Comparison of ENCODE assay signal across 1 cellular context in the genomic region with DNA sequence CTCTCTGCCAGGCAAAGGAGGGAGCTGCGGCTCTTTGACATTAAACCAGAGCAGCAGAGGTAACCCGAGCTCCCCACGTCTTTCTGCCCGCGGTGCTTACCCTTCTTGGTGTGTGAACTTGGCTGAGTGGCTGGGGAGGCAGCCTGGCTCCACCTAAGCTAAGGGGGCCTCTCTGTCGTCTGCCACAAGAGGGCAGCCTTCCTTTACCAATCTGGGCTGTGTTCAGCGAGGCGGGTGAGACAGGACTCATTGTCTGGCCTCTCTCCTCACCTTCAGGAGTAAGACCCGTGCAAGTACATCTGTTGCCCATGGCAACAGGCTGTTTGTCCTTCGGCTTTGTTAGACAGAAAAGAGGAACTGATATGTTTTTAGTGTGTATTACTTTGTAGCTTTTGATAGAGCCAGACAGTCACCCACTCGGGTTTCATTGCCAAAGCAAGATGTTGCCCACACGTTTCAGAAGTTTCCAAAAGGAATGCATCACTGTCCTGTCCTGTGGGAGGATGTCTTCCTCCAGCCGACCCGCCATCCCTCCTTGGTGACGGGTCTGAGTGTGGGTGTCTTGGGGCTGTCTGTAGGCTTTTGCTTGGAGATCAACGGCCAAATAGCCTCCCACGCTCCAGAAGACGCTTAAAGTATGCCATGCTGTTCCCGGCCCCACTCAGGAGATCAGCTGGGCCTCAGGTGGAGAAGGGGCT.
TF ChIP-seq lines count a peak whose summit lies in the region.

No MANE protein-coding gene starts in this region.

TF ChIP-seq in K562, 482 proteins besides CTCF, POLR2A, EP300 and RAD21 (continued from another document):
- TF ChIP-seq MLX (CRISPR knock-in tag; conservative IDR thresholded peaks at IDR 0.05) (no peak), ZNF143 (CRISPR knock-in tag; IDR thresholded peaks at IDR 0.05) (no peak), SIX5 (IDR thresholded peaks at IDR 0.05; ENCODE audit: borderline replicate concordance in 1 of 2, insufficient read depth in 1 of 2, low read depth in 1 of 2, low read length in 2 of 2) (no peak), RFX1 (IDR thresholded peaks at IDR 0.05) (peak; percentile 94), GABPB1 (CRISPR knock-in tag; IDR thresholded peaks at IDR 0.05) (0 out of 2 replicates have a peak, but pooled peaks have one; percentile 33), RB1 (IDR thresholded peaks at IDR 0.05; ENCODE audit: low read depth) (peak; percentile 61), MBD2 (IDR thresholded peaks at IDR 0.05; ENCODE audit: borderline replicate concordance, low read depth) (no peak), JUN (IDR thresholded peaks at IDR 0.05; ENCODE audit: borderline replicate concordance, low read depth, low read length) (peak; percentile 53; the same call in 1 of the 2 replicates), JUN (CRISPR knock-in tag; IDR thresholded peaks at IDR 0.05; ENCODE audit: borderline replicate concordance) (no peak), ZNF3 (CRISPR knock-in tag; IDR thresholded peaks at IDR 0.05) (no peak), ETV6 (IDR thresholded peaks at IDR 0.05; ENCODE audit: borderline replicate concordance in 1 of 2, low read depth in 2 of 2, low read length in 1 of 2) (no peak), ETV6 (CRISPR knock-in tag; IDR thresholded peaks at IDR 0.05; ENCODE audit: borderline replicate concordance) (no peak), ZNF785 (CRISPR knock-in tag; IDR thresholded peaks at IDR 0.05) (no peak), NFE2 (IDR thresholded peaks at IDR 0.05; ENCODE audit: low read depth) (peak; percentile 69), SRSF7 (optimal IDR thresholded peaks at IDR 0.05; ENCODE audit: low read depth, low read length) (no peak), DPF2 (IDR thresholded peaks at IDR 0.05) (no peak), ZKSCAN1 (IDR thresholded peaks at IDR 0.05; ENCODE audit: low read depth, low read length) (0 out of 2 replicates have a peak, but pooled peaks have one; percentile 11), CC2D1A (IDR thresholded peaks at IDR 0.05) (peak; percentile 79), SIN3A (IDR thresholded peaks at IDR 0.05; ENCODE audit: borderline replicate concordance in 2 of 2, control insufficient read depth in 1 of 2, low read depth in 2 of 2, low read length in 2 of 2) (no peak), CBFA2T2 (conservative IDR thresholded peaks at IDR 0.05) (no peak), HCFC1 (IDR thresholded peaks at IDR 0.05; ENCODE audit: low read depth, low read length) (0 out of 2 replicates have a peak, but pooled peaks have one; percentile 8), GMEB1 (CRISPR knock-in tag; IDR thresholded peaks at IDR 0.05) (no peak), ZNF24 (IDR thresholded peaks at IDR 0.05) (0 out of 2 replicates have a peak, but pooled peaks have one; percentile 52), RREB1 (CRISPR knock-in tag; IDR thresholded peaks at IDR 0.05) (peak; percentile 66; the same call in 1 of the 2 replicates), ZNF583 (CRISPR knock-in tag; IDR thresholded peaks at IDR 0.05) (no peak), IRF9 (tag; IDR thresholded peaks at IDR 0.05) (no peak), ZBTB7A (IDR thresholded peaks at IDR 0.05; ENCODE audit: borderline replicate concordance, control insufficient read depth, low read depth, low read length) (no peak), ZFP36 (IDR thresholded peaks at IDR 0.05; ENCODE audit: low read depth, low read length, partially characterized antibody) (no peak), GTF2A2 (tag; IDR thresholded peaks at IDR 0.05) (no peak), MAFK (IDR thresholded peaks at IDR 0.05; ENCODE audit: low read length) (0 out of 2 replicates have a peak, but pooled peaks have one; percentile 40), RCOR1 (IDR thresholded peaks at IDR 0.05; ENCODE audit: borderline replicate concordance in 1 of 2, low read depth in 2 of 2, low read length in 2 of 2) (peak in 1 of 2 experiments; percentile 53; a peak in 1 of 4 replicates), ZKSCAN8 (CRISPR knock-in tag; IDR thresholded peaks at IDR 0.05) (no peak), NR3C1 (CRISPR knock-in tag; IDR thresholded peaks at IDR 0.05) (no peak), TCF3 (CRISPR knock-in tag; IDR thresholded peaks at IDR 0.05) (no peak), COPS2 (conservative IDR thresholded peaks at IDR 0.05) (no peak), BMI1 (IDR thresholded peaks at IDR 0.05; ENCODE audit: low read length) (no peak; the same call in 1 of the 2 replicates), CTBP1 (IDR thresholded peaks at IDR 0.05; ENCODE audit: borderline replicate concordance) (peak; percentile 84; the same call in 1 of the 2 replicates)
- TF ChIP-seq, protein P1, sequence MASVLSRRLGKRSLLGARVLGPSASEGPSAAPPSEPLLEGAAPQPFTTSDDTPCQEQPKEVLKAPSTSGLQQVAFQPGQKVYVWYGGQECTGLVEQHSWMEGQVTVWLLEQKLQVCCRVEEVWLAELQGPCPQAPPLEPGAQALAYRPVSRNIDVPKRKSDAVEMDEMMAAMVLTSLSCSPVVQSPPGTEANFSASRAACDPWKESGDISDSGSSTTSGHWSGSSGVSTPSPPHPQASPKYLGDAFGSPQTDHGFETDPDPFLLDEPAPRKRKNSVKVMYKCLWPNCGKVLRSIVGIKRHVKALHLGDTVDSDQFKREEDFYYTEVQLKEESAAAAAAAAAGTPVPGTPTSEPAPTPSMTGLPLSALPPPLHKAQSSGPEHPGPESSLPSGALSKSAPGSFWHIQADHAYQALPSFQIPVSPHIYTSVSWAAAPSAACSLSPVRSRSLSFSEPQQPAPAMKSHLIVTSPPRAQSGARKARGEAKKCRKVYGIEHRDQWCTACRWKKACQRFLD (CRISPR knock-in tag; IDR thresholded peaks at IDR 0.05): no peak
- TF ChIP-seq, protein P2, sequence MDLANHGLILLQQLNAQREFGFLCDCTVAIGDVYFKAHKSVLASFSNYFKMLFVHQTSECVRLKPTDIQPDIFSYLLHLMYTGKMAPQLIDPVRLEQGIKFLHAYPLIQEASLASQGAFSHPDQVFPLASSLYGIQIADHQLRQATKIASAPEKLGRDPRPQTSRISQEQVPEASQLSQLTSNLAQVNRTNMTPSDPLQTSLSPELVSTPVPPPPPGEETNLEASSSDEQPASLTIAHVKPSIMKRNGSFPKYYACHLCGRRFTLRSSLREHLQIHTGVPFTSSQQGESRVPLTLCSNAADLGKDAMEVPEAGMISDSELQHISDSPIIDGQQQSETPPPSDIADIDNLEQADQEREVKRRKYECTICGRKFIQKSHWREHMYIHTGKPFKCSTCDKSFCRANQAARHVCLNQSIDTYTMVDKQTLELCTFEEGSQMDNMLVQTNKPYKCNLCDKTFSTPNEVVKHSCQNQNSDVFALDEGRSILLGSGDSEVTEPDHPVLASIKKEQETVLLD (IDR thresholded peaks at IDR 0.05): no peak
